8 cellular contexts compared by ENCODE assay signal in genomic region chr2:6865346-6866238, GRCh38. TPM values are rescaled to one million over a fixed set of nuclear protein-coding genes. Genes with fewer than 3 reads are reported as not detected.
DNase-seq lines count a peak whose midpoint lies in the region; ATAC-seq and TF ChIP-seq lines count a peak whose summit lies in the region.

Gene CMPK2, minus strand, starts transcription at chr2:6865907. Its CDS starts 211 bp downstream, at chr2:6865696.

- peak; percentile 53 to 86 (median 81) for DNase-seq in CD8-positive, alpha-beta T cell
- peak; percentile 67 for DNase-seq in PC-3
- peak; percentile 66 for DNase-seq in activated T-helper 1 cell treated with Interleukin-2 at 50 U/mL for 16 hours (ENCODE audit: low read depth)
- DNase-seq in fibroblast of pulmonary artery (ENCODE audit: low read depth): peak; percentile 29
- DNase-seq in neural progenitor cell (ENCODE audit: low spot score): peak; percentile 67
- DNase-seq in superior temporal gyrus (ENCODE audit: extremely low spot score): peak; percentile 52

- H3K27ac Mint-ChIP-seq in CD8-positive, alpha-beta T cell: peak within 1 kb of the TSS; percentile 96
- peak within 1 kb of the TSS; percentile 36 for H3K27ac Mint-ChIP-seq in neural progenitor cell

- peak within 1 kb of the TSS; percentile 75 for H3K4me3 ChIP-seq in CD8-positive, alpha-beta T cell (ENCODE audit: low read depth, low read length)
- H3K4me3 ChIP-seq in PC-3 (ENCODE audit: low read length) (peak within 1 kb of the TSS; percentile 76), fibroblast of pulmonary artery (replicated peaks; ENCODE audit: low read depth, low read length) (peak within 1 kb of the TSS; percentile 60), neural progenitor cell (peak within 1 kb of the TSS; percentile 65)

- no peaks in the 10 kb centered on the region for H3K36me3 ChIP-seq in CD8-positive, alpha-beta T cell (ENCODE audit: insufficient read depth, low read length)
- H3K36me3 ChIP-seq in PC-3 (ENCODE audit: low read depth, low read length) (no peaks in the 10 kb centered on the region), neural progenitor cell (no peaks in the 10 kb centered on the region)

- H3K27ac ChIP-seq in CD8-positive, alpha-beta T cell (ENCODE audit: low read depth, low read length): peak within 1 kb of the TSS; percentile 72
- H3K27ac ChIP-seq in PC-3 (ENCODE audit: low read length) (0 out of 2 replicates have a peak within 1 kb of the TSS, but pooled peaks have one; percentile 12), neural progenitor cell (no peak within 1 kb of the TSS)

- H3K4me1 ChIP-seq in CD8-positive, alpha-beta T cell (ENCODE audit: insufficient read depth, low read length): peaks cover 19% of the 10 kb centered on the region
- peaks cover 13% of the 10 kb centered on the region for H3K4me1 ChIP-seq in PC-3 (ENCODE audit: insufficient read depth, low read length)
- H3K4me1 ChIP-seq in neural progenitor cell: peaks cover 3% of the 10 kb centered on the region

- no peaks in the 10 kb centered on the region for H3K27me3 Mint-ChIP-seq in CD8-positive, alpha-beta T cell (ENCODE audit: low read depth)
- H3K27me3 Mint-ChIP-seq in neural progenitor cell (ENCODE audit: insufficient read depth, low read depth): peaks cover 7% of the 10 kb centered on the region

- intact Hi-C loops in CD8-positive, alpha-beta T cell (cut with DNase I, micrococcal nuclease): loop anchor here (1.0 to 10.0 kb wide), 7 partner anchors 12 to 1969 kb away; partner anchors contain the start of genes RSAD2 (in 2 of the 2), ID2 (in 1 of the 2), KIDINS220 (in 1 of the 2) and RNF144A (in 1 of the 2)
- intact Hi-C loops in PC-3 (cut with micrococcal nuclease): loop anchor here (1.0 kb wide), 1 partner anchor 39 kb away; no protein-coding TSS in a partner anchor

- TF ChIP-seq POLR2A in GM19099 (IDR thresholded peaks at IDR 0.05; ENCODE audit: extremely low read depth, insufficient read length, low read depth): peak; percentile 96

- peak within 1 kb of the TSS; percentile 99 for H3K4me3 Mint-ChIP-seq in CD8-positive, alpha-beta T cell
- peak within 1 kb of the TSS; percentile 91 for H3K4me3 Mint-ChIP-seq in neural progenitor cell

- H3K4me2 ChIP-seq in PC-3 (ENCODE audit: low read length) (peak within 1 kb of the TSS; percentile 98), neural progenitor cell (peak within 1 kb of the TSS; percentile 93)

- no peaks in the 10 kb centered on the region for H3K9me3 ChIP-seq in CD8-positive, alpha-beta T cell (ENCODE audit: low read length)
- H3K9me3 ChIP-seq in PC-3 (ENCODE audit: low read length): no peaks in the 10 kb centered on the region
- no peaks in the 10 kb centered on the region for H3K9me3 ChIP-seq in neural progenitor cell (ENCODE audit: low read depth)

- peak within 1 kb of the TSS; percentile 77 for H3K9ac ChIP-seq in PC-3 (ENCODE audit: low read length)
- no peak within 1 kb of the TSS for H3K9ac ChIP-seq in neural progenitor cell

- H4K20me1 ChIP-seq in PC-3 (ENCODE audit: low read length): no peaks in the 10 kb centered on the region
- no peaks in the 10 kb centered on the region for H4K20me1 ChIP-seq in neural progenitor cell (ENCODE audit: low read depth)

- H3K79me2 ChIP-seq in PC-3 (ENCODE audit: low read length): no peaks in the 10 kb centered on the region
- no peaks in the 10 kb centered on the region for H3K79me2 ChIP-seq in neural progenitor cell (ENCODE audit: low read depth)

- H3K36me3 Mint-ChIP-seq in CD8-positive, alpha-beta T cell: peaks cover 27% of the 10 kb centered on the region
- H3K36me3 Mint-ChIP-seq in neural progenitor cell: peaks cover 1% of the 10 kb centered on the region

- TF ChIP-seq CTCF in CD8-positive, alpha-beta T cell (IDR thresholded peaks at IDR 0.05): peak; percentile 58
- TF ChIP-seq CTCF in PC-3 (conservative IDR thresholded peaks at IDR 0.05; ENCODE audit: low read depth, low read length) (no peak; the same call in 1 of the 2 replicates), fibroblast of pulmonary artery (IDR thresholded peaks at IDR 0.05; ENCODE audit: low read length, missing control alignments) (no peak), neural progenitor cell (IDR thresholded peaks at IDR 0.05) (no peak)

- POLR2A ChIA-PET in CD8-positive, alpha-beta T cell (lab: Charles Lee): interaction anchor here (1.0 to 2.5 kb wide), 10 partner anchors 10 to 192 kb away, joined by 3 to 31 read pairs (median 4); partner anchors contain the start of gene RSAD2
- POLR2A ChIA-PET in PC-3 (lab: Charles Lee; ENCODE audit: unreplicated experiment): no interaction called here

- CTCF ChIA-PET in CD8-positive, alpha-beta T cell (lab: Charles Lee): interaction anchor here (0.6 to 5.4 kb wide), 21 partner anchors 13 to 204 kb away, joined by 3 to 69 read pairs (median 4); partner anchors contain the start of gene RSAD2
- CTCF ChIA-PET in PC-3 (lab: Charles Lee): interaction anchor here (0.6 to 1.2 kb wide), 5 partner anchors 10 to 823 kb away, joined by 3 to 4 read pairs (median 3); no protein-coding TSS in a partner anchor

- H3K27me3 ChIP-seq in CD8-positive, alpha-beta T cell (ENCODE audit: insufficient read depth, low read length): no peaks in the 10 kb centered on the region
- H3K27me3 ChIP-seq in PC-3 (ENCODE audit: low read length): 0 out of 2 replicates have a peak, but pooled peaks cover 3% of the 10 kb centered on the region
- peaks cover 61% of the 10 kb centered on the region for H3K27me3 ChIP-seq in neural progenitor cell

- BruUV-seq in PC-3 (replicated peaks; lab: Mats Ljungman, UMichigan): no TSS peak

- no peaks in the 10 kb centered on the region for H3K9me2 ChIP-seq in PC-3 (replicated peaks; ENCODE audit: low read length)

- H2AFZ ChIP-seq in PC-3 (ENCODE audit: low read length) (peak within 1 kb of the TSS; percentile 94), neural progenitor cell (replicated peaks) (peak within 1 kb of the TSS; percentile 78)

- H3K4me1 Mint-ChIP-seq in CD8-positive, alpha-beta T cell (ENCODE audit: low read depth): peaks cover 17% of the 10 kb centered on the region
- H3K4me1 Mint-ChIP-seq in neural progenitor cell: peaks cover 11% of the 10 kb centered on the region

- peak; percentile 75 for ATAC-seq in CD8-positive, alpha-beta T cell
- ATAC-seq in HG03354 (IDR thresholded peaks at IDR 0.05; ENCODE audit: poor library complexity, severe bottlenecking, unreplicated experiment): peak; percentile 80
- peak; percentile 58 for ATAC-seq in PC-3

- peaks cover under 1% of the 10 kb centered on the region for H3K9me3 Mint-ChIP-seq in CD8-positive, alpha-beta T cell
- H3K9me3 Mint-ChIP-seq in neural progenitor cell: peaks cover 7% of the 10 kb centered on the region

- H3F3A ChIP-seq in PC-3 (ENCODE audit: low read length, unreplicated experiment) (no peaks in the 10 kb centered on the region), neural progenitor cell (ENCODE audit: low read depth) (no peaks in the 10 kb centered on the region)

RNA-seq across cellular contexts. Expression of gene CMPK2, which starts in this region (rescaled TPM):
- 1 to 10 TPM; 3.0 to 4.0 TPM for total RNA-seq in CD8-positive, alpha-beta T cell
- total RNA-seq in PC-3 (2014; rRNA removed): 5.0 and 6.5 TPM in 2 replicates
- 0.31 TPM in 1 of 2 replicates, not detected in the other for total RNA-seq in neural progenitor cell (ENCODE audit: low replicate concordance)

Comparison
In these comparisons a context has a peak if more than half of its experiments do, and no peak if none do; other contexts are left out.
1. Peak in DNase-seq, H3K4me3 ChIP-seq and H3K4me2 ChIP-seq in neural progenitor cell; RNA of the gene not detected or under 1 TPM.
2. DNase-seq: peak in every context shown above with its lines; median percentile 81 in CD8-positive, alpha-beta T cell; 67 in PC-3; 67 in neural progenitor cell; 66 in activated T-helper 1 cell treated with Interleukin-2 at 50 U/mL for 16 hours; 52 in superior temporal gyrus; 29 in fibroblast of pulmonary artery.